8 cellular contexts compared by ENCODE assay signal in genomic region chr11:119067371-119068222, GRCh38. TPM values are rescaled to one million over a fixed set of nuclear protein-coding genes. Genes with fewer than 3 reads are reported as not detected.
DNase-seq lines count a peak whose midpoint lies in the region; ATAC-seq, FAIRE-seq and TF ChIP-seq lines count a peak whose summit lies in the region.

VPS11 (plus strand) TSS chr11:119067818; CDS start chr11:119067824, 6 bp downstream.

- intact Hi-C loops in activated CD4-positive, alpha-beta T cell treated with anti-CD3 and anti-CD28 coated beads, Interleukin-2, amount 10 ng/mL, durations not matched to agents 24 days and 14 days (cut with micrococcal nuclease): loop anchor here (1.0 to 5.0 kb wide), 5 partner anchors 10 to 255 kb away; partner anchors contain the start of genes HMBS, HYOU1 and SLC37A4
- intact Hi-C loops in left colon (cut with DNase I, micrococcal nuclease): no loop called here

- H3K4me3 ChIP-seq in BE2C (ENCODE audit: low read depth, low read length) (peak within 1 kb of the TSS; percentile 100), coronary artery (peak within 1 kb of the TSS; percentile 78)

- H3K4me1 Mint-ChIP-seq in activated CD4-positive, alpha-beta T cell treated with anti-CD3 and anti-CD28 coated beads, Interleukin-2, amount 10 ng/mL, durations not matched to agents 24 days and 14 days: peaks cover 22% of the 10 kb centered on the region

- H3K27ac ChIP-seq in coronary artery: peak within 1 kb of the TSS; percentile 87 to 92

- no peaks in the 10 kb centered on the region for H3K9me3 Mint-ChIP-seq in activated CD4-positive, alpha-beta T cell treated with anti-CD3 and anti-CD28 coated beads, Interleukin-2, amount 10 ng/mL, durations not matched to agents 24 days and 14 days

- H3K4me1 ChIP-seq in BE2C: no peaks in the 10 kb centered on the region

- ATAC-seq in HG03457 (IDR thresholded peaks at IDR 0.05; ENCODE audit: unreplicated experiment): peak; percentile 68
- peak; percentile 98 for ATAC-seq in left colon

- TF ChIP-seq CTCF in BE2C (IDR thresholded peaks at IDR 0.05; ENCODE audit: low read depth, low read length) (no peak), coronary artery (IDR thresholded peaks at IDR 0.05) (no peak)

- peaks cover 25% of the 10 kb centered on the region for H3K36me3 Mint-ChIP-seq in activated CD4-positive, alpha-beta T cell treated with anti-CD3 and anti-CD28 coated beads, Interleukin-2, amount 10 ng/mL, durations not matched to agents 24 days and 14 days (ENCODE audit: low read depth)

- H3K4me3 Mint-ChIP-seq in activated CD4-positive, alpha-beta T cell treated with anti-CD3 and anti-CD28 coated beads, Interleukin-2, amount 10 ng/mL, durations not matched to agents 24 days and 14 days: peak within 1 kb of the TSS; percentile 92

- no peaks in the 10 kb centered on the region for H3K27me3 Mint-ChIP-seq in activated CD4-positive, alpha-beta T cell treated with anti-CD3 and anti-CD28 coated beads, Interleukin-2, amount 10 ng/mL, durations not matched to agents 24 days and 14 days

- H3K27me3 ChIP-seq in BE2C: no peaks in the 10 kb centered on the region

- no peaks in the 10 kb centered on the region for H3K9me3 ChIP-seq in BE2C

- peak within 1 kb of the TSS; percentile 93 for H3K27ac Mint-ChIP-seq in activated CD4-positive, alpha-beta T cell treated with anti-CD3 and anti-CD28 coated beads, Interleukin-2, amount 10 ng/mL, durations not matched to agents 24 days and 14 days

- peak; percentile 98 for DNase-seq in BE2C
- DNase-seq in GM19239 (ENCODE audit: insufficient read length, low spot score): peak; percentile 99
- DNase-seq in NCI-H526 treated with DMSO at 0.1 percent for 48 hours (lab: John Stamatoyannopoulos, UW): peak; percentile 99
- DNase-seq in activated CD4-positive, alpha-beta T cell treated with anti-CD3 and anti-CD28 coated beads, Interleukin-2, amount 10 ng/mL, durations not matched to agents 24 days and 14 days: peak; percentile 99
- peak; percentile 97 for DNase-seq in coronary artery (ENCODE audit: low spot score)
- DNase-seq in left colon: peak; percentile 99
- peak; percentile 98 for DNase-seq in stimulated activated CD4-positive, alpha-beta T cell treated with anti-CD3 and anti-CD28 coated beads, Interleukin-1b, Interleukin-23, amount 100 ng/mL, for 48 hours

- peaks cover 19% of the 10 kb centered on the region for H3K36me3 ChIP-seq in BE2C

- FAIRE-seq in GM19239 (lab: Jason Lieb, UNC): peak; percentile 98

RNA-seq across cellular contexts. Expression of gene VPS11, which starts in this region (rescaled TPM):
- polyA plus RNA-seq in BE2C (2012; ENCODE audit: insufficient read depth, insufficient read length, low read depth): 42.5 TPM
- total RNA-seq in activated CD4-positive, alpha-beta T cell treated with anti-CD3 and anti-CD28 coated beads, Interleukin-2, amount 10 ng/mL, durations not matched to agents 24 days and 14 days: 20.2 and 20.9 TPM in 2 replicates
- total RNA-seq in left colon: 10 to 100 TPM; 20.7 to 24.1 TPM

Comparison
In these comparisons a context has a peak if more than half of its experiments do, and no peak if none do; other contexts are left out.
1. Peak in every context shown above with its lines: DNase-seq, ATAC-seq, H3K4me3 ChIP-seq and H3K27ac ChIP-seq.